Comparison of ENCODE assay signal across 14 cellular contexts in genomic region chr6:88143768-88144167, GRCh38. TPM values are rescaled to one million over a fixed set of nuclear protein-coding genes. Genes with fewer than 3 reads are reported as not detected.
"Had no signal": no experiment of that assay in that cellular context is flagged by ENCODE, and none has a peak within 500 bp of the region (broad histone marks: within the 10 kb centered on the region; RNA-seq: fewer than 3 reads in every experiment).

No MANE protein-coding gene starts in this region.

- H3K4me2 ChIP-seq: hepatocyte, smooth muscle cell had no signal

- H3K79me2 ChIP-seq: hepatocyte had no signal

- H3K9me3 ChIP-seq: right atrium auricular region had no signal

- ATAC-seq: foreskin keratinocyte; left colon; left ventricle myocardium superior; naive thymus-derived CD8-positive, alpha-beta T cell had no signal

- H3K4me1 ChIP-seq: foreskin keratinocyte, right atrium auricular region had no signal

- DNase-seq: dermis blood vessel endothelial cell; erythroblast; foreskin keratinocyte; left colon; left ventricle myocardium superior; naive thymus-derived CD8-positive, alpha-beta T cell; stimulated activated CD4-positive, alpha-beta T cell treated with anti-CD3 and anti-CD28 coated beads, Interleukin-2, amount 100 ng/mL, for 48 hours; stimulated activated naive CD4-positive, alpha-beta T cell treated with Interleukin-2 at 50 U/mL for 16 hours had no signal

- H2AFZ ChIP-seq: hepatocyte had no signal

- H3K4me3 ChIP-seq: hepatocyte, lung, right atrium auricular region, smooth muscle cell had no signal

- H3K27ac ChIP-seq: foreskin keratinocyte, hepatocyte, right atrium auricular region had no signal

- H3K36me3 ChIP-seq: right atrium auricular region had no signal

RNA-seq across cellular contexts. Expression of gene CNR1, which starts 22.4 kb away (rescaled TPM):
- total RNA-seq: dermis blood vessel endothelial cell, endothelial cell of umbilical vein, foreskin keratinocyte, osteocyte, smooth muscle cell had no signal
